In the genomic region with DNA sequence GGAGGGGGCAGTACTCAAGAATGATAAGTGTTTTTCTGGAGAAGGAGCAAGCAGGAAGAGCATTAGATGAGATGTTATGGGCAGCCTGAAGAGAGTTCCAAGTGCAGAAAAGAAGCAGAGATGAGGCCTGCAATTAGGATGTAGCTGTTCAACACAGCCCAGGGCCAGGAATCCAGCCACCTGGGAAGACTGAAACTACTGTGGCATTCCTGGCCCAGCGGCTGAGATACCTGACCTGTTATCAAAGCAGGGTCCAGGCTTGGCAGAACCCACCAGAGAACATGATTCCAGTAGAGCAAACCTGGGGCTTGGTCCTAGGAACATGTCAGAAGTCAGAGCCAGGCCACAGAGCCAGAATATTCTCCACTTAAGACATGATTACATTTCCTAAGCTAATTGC, we compare ENCODE assay signal across 21 cellular contexts.
A peak's percentile ranks its signal among the peaks of the same experiment; 100 is the strongest.
DNase-seq lines count a peak whose midpoint lies in the region; ATAC-seq and TF ChIP-seq lines count a peak whose summit lies in the region.
"Had no signal": no experiment of that assay in that cellular context is flagged by ENCODE, and none has a peak within 500 bp of the region (broad histone marks: within the 10 kb centered on the region; RNA-seq: fewer than 3 reads in every experiment).

No MANE protein-coding gene starts in this region.

- 92 to 100% methylated on average over 1 of the region's 1 CpG for WGBS in mesodermal cell (ENCODE audit: insufficient coverage in 2 of 2), 2 experiments

- TF ChIP-seq CTCF in Caco-2 (IDR thresholded peaks at IDR 0.05; ENCODE audit: insufficient read depth in 1 of 2, low read depth in 1 of 2, low read length in 1 of 2, severe bottlenecking in 1 of 2, unreplicated experiment in 1 of 2): no peak
- no peak for TF ChIP-seq CTCF in VCaP (conservative IDR thresholded peaks at IDR 0.05)

- H3K27me3 Mint-ChIP-seq in Caco-2 (ENCODE audit: insufficient read depth, unreplicated experiment): no peaks in the 10 kb centered on the region
- H3K27me3 Mint-ChIP-seq in naive thymus-derived CD8-positive, alpha-beta T cell: peaks cover 0 to 3% (median 0%) of the 10 kb centered on the region in 5 donors

- DNase-seq in Caco-2 (no peak), HAP-1 (ENCODE audit: low spot score in 2 of 2) (no peak), NCI-H510A (lab: John Stamatoyannopoulos, UW) (no peak)
- no peak for DNase-seq in activated CD4-positive, alpha-beta T cell treated with anti-CD3 and anti-CD28 coated beads for 4 hours
- DNase-seq in naive thymus-derived CD8-positive, alpha-beta T cell: no peak
- DNase-seq: 8988T; ACHN; C1 segment of cervical spinal cord; CD4-positive, CD25-positive, alpha-beta regulatory T cell; CD8-positive, alpha-beta T cell; DMS 273 treated with DMSO at 0.1 percent for 48 hours; DMS79; EL; GF-D8; GM23248; H7; HFFc6 had no signal

- H3K4me3 ChIP-seq in Caco-2 (ENCODE audit: low read depth, low read length): no peak overlapping the region
- no peak overlapping the region for H3K4me3 ChIP-seq in mesodermal cell (ENCODE audit: extremely low read depth, insufficient read depth, low read length, poor library complexity, severe bottlenecking)
- no peak overlapping the region for H3K4me3 ChIP-seq in HAP-1
- H3K4me3 ChIP-seq: A549, GM23248 had no signal

- H3K27ac ChIP-seq in VCaP (peak overlapping the region; percentile 26; the same call in 1 of the 2 replicates), mesodermal cell (ENCODE audit: low read depth, low read length, severe bottlenecking) (peak overlapping the region; percentile 2)
- H3K27ac ChIP-seq: A549, GM23248 had no signal

- peaks cover 12% of the 10 kb centered on the region for H3K4me1 Mint-ChIP-seq in Caco-2 (ENCODE audit: low read depth, unreplicated experiment)
- no peaks in the 10 kb centered on the region for H3K4me1 Mint-ChIP-seq in naive thymus-derived CD8-positive, alpha-beta T cell

- intact Hi-C loops in Caco-2 (cut with micrococcal nuclease; ENCODE audit: unreplicated experiment): no loop called here

- no peak overlapping the region for H3K4me3 Mint-ChIP-seq in Caco-2 (ENCODE audit: unreplicated experiment)
- no peak overlapping the region for H3K4me3 Mint-ChIP-seq in naive thymus-derived CD8-positive, alpha-beta T cell
- H3K4me3 Mint-ChIP-seq: CD4-positive, CD25-positive, alpha-beta regulatory T cell; CD8-positive, alpha-beta T cell; HFFc6 had no signal

- POLR2A ChIA-PET in Caco-2 (lab: Charles Lee): interaction anchor here (0.6 kb wide), 1 partner anchor 15 kb away, joined by 5 read pairs; no protein-coding TSS in a partner anchor
- POLR2A ChIA-PET in naive thymus-derived CD8-positive, alpha-beta T cell (lab: Charles Lee): no interaction called here

- in situ Hi-C loops in HAP-1 (cut with MboI; ENCODE audit: low sequenced_read_pairs): no loop called here

- H3K9me3 Mint-ChIP-seq in Caco-2 (ENCODE audit: unreplicated experiment): peaks cover 37% of the 10 kb centered on the region
- H3K9me3 Mint-ChIP-seq in naive thymus-derived CD8-positive, alpha-beta T cell: peaks cover 0 to 26% (median 16%) of the 10 kb centered on the region in 9 donors

- peak overlapping the region; percentile 11 for H3K27ac Mint-ChIP-seq in Caco-2 (ENCODE audit: unreplicated experiment)
- H3K27ac Mint-ChIP-seq in naive thymus-derived CD8-positive, alpha-beta T cell: no peak overlapping the region
- H3K27ac Mint-ChIP-seq: CD4-positive, CD25-positive, alpha-beta regulatory T cell; HFFc6 had no signal

- H3K27me3 ChIP-seq in Caco-2 (replicated peaks; ENCODE audit: control insufficient read depth, insufficient read depth, low read length) (no peaks in the 10 kb centered on the region), HAP-1 (ENCODE audit: low read depth) (no peaks in the 10 kb centered on the region)

- H3K36me3 Mint-ChIP-seq in Caco-2 (ENCODE audit: insufficient read depth, unreplicated experiment): peaks cover 20% of the 10 kb centered on the region
- peaks cover 0 to 10% (median 2%) of the 10 kb centered on the region in 3 donors for H3K36me3 Mint-ChIP-seq in naive thymus-derived CD8-positive, alpha-beta T cell
- H3K36me3 Mint-ChIP-seq: CD4-positive, CD25-positive, alpha-beta regulatory T cell had no signal

- no peaks in the 10 kb centered on the region for H3K36me3 ChIP-seq in Caco-2 (ENCODE audit: control insufficient read depth, insufficient read depth, low read length)
- H3K36me3 ChIP-seq in mesodermal cell (ENCODE audit: control insufficient read depth, insufficient read depth, low read length): no peaks in the 10 kb centered on the region
- no peaks in the 10 kb centered on the region for H3K36me3 ChIP-seq in HAP-1 (replicated peaks)

- H3K9me3 ChIP-seq in Caco-2 (peaks cover 14% of the 10 kb centered on the region), mesodermal cell (ENCODE audit: control insufficient read depth, low read length) (peaks cover 6% of the 10 kb centered on the region), HAP-1 (no peaks in the 10 kb centered on the region)

- BruUV-seq in Caco-2 (replicated peaks; lab: Mats Ljungman, UMichigan): no TSS peak

- H3K4me1 ChIP-seq in Caco-2: 0 out of 2 replicates have a peak, but pooled peaks cover 5% of the 10 kb centered on the region
- H3K4me1 ChIP-seq in mesodermal cell (ENCODE audit: control insufficient read depth, insufficient read depth, low read length, poor library complexity, severe bottlenecking): peaks cover 25% of the 10 kb centered on the region
- H3K4me1 ChIP-seq in HAP-1: no peaks in the 10 kb centered on the region
- H3K4me1 ChIP-seq: A549 had no signal

- CTCF ChIA-PET in Caco-2 (lab: Charles Lee): interaction anchor here (0.9 kb wide), 1 partner anchor 10 kb away, joined by 3 read pairs; no protein-coding TSS in a partner anchor

- ATAC-seq in naive thymus-derived CD8-positive, alpha-beta T cell: no peak
- ATAC-seq: A549; CD8-positive, alpha-beta T cell; HCT116 had no signal
